In genomic region chr3:29565236-29565635, GRCh38 we compare ENCODE assay signal across 19 cellular contexts.
DNase-seq lines count a peak whose midpoint lies in the region; ATAC-seq and TF ChIP-seq lines count a peak whose summit lies in the region.
"Had no signal": no experiment of that assay in that cellular context is flagged by ENCODE, and none has a peak within 500 bp of the region (broad histone marks: within the 10 kb centered on the region; RNA-seq: fewer than 3 reads in every experiment).

No MANE protein-coding gene starts in this region.

- no peak overlapping the region for H3K4me3 Mint-ChIP-seq in activated CD8-positive, alpha-beta T cell treated with anti-CD3 and anti-CD28 coated beads for 36 hours
- H3K4me3 Mint-ChIP-seq: CD4-positive, CD25-positive, alpha-beta regulatory T cell had no signal

- no peaks in the 10 kb centered on the region for H3K4me1 Mint-ChIP-seq in activated CD8-positive, alpha-beta T cell treated with anti-CD3 and anti-CD28 coated beads for 36 hours (ENCODE audit: low read depth)

- intact Hi-C loops in activated CD8-positive, alpha-beta T cell treated with anti-CD3 and anti-CD28 coated beads for 36 hours (cut with micrococcal nuclease): no loop called here

- peaks cover 2% of the 10 kb centered on the region for H3K9me3 Mint-ChIP-seq in activated CD8-positive, alpha-beta T cell treated with anti-CD3 and anti-CD28 coated beads for 36 hours

- H3K4me3 ChIP-seq in astrocyte of the spinal cord (ENCODE audit: low read depth, low read length) (no peak overlapping the region), fibroblast of villous mesenchyme (ENCODE audit: low read depth, low read length) (no peak overlapping the region)

- CTCF ChIA-PET in activated CD8-positive, alpha-beta T cell treated with anti-CD3 and anti-CD28 coated beads for 36 hours (lab: Charles Lee): no interaction called here

- ATAC-seq in activated CD8-positive, alpha-beta T cell treated with anti-CD3 and anti-CD28 coated beads for 36 hours: no peak
- ATAC-seq in HG03469 (IDR thresholded peaks at IDR 0.05; ENCODE audit: unreplicated experiment): no peak
- ATAC-seq in activated CD4-positive, CD25-positive, alpha-beta regulatory T cell treated with anti-CD3 and anti-CD28 coated beads, Interleukin-2, amount 50 U/mL, for 24 hours: no peak
- ATAC-seq: HepG2 had no signal

- H3K27me3 Mint-ChIP-seq in activated CD8-positive, alpha-beta T cell treated with anti-CD3 and anti-CD28 coated beads for 36 hours: no peaks in the 10 kb centered on the region
- H3K27me3 Mint-ChIP-seq: CD4-positive, CD25-positive, alpha-beta regulatory T cell had no signal

- POLR2A ChIA-PET in activated CD8-positive, alpha-beta T cell treated with anti-CD3 and anti-CD28 coated beads for 36 hours (lab: Charles Lee): no interaction called here

- DNase-seq in GM03348 (ENCODE audit: low spot score) (peak; percentile 10), NCI-H2107 (lab: John Stamatoyannopoulos, UW) (peak; percentile 4), astrocyte of the spinal cord (ENCODE audit: low read depth, low spot score) (peak; percentile 35), fibroblast of villous mesenchyme (ENCODE audit: low read depth) (peak; percentile 58), HT-29 (ENCODE audit: low spot score) (no peak)
- DNase-seq in activated CD8-positive, alpha-beta T cell treated with anti-CD3 and anti-CD28 coated beads for 36 hours: no peak
- DNase-seq: Caco-2; CD4-positive, CD25-positive, alpha-beta regulatory T cell; DMS153; EL; GOT3; NCI-H187; NCI-H510A treated with DMSO at 0.1 percent for 48 hours; NCI-H82; SHP77; SK-N-SH had no signal

- no peaks in the 10 kb centered on the region for H3K36me3 Mint-ChIP-seq in activated CD8-positive, alpha-beta T cell treated with anti-CD3 and anti-CD28 coated beads for 36 hours (ENCODE audit: low read depth)
- H3K36me3 Mint-ChIP-seq: CD4-positive, CD25-positive, alpha-beta regulatory T cell had no signal

- in situ Hi-C loops in astrocyte of the spinal cord (cut with HindIII; ENCODE audit: low sequenced_read_pairs): no loop called here

- no peak overlapping the region for H3K27ac Mint-ChIP-seq in activated CD8-positive, alpha-beta T cell treated with anti-CD3 and anti-CD28 coated beads for 36 hours
- H3K27ac Mint-ChIP-seq: CD4-positive, CD25-positive, alpha-beta regulatory T cell had no signal

- TF ChIP-seq CTCF in astrocyte of the spinal cord (IDR thresholded peaks at IDR 0.05; ENCODE audit: low read depth, low read length) (no peak), fibroblast of villous mesenchyme (IDR thresholded peaks at IDR 0.05; ENCODE audit: insufficient read depth, low read depth, low read length) (no peak)
- no peak for TF ChIP-seq CTCF in activated CD8-positive, alpha-beta T cell treated with anti-CD3 and anti-CD28 coated beads for 36 hours (IDR thresholded peaks at IDR 0.05)

Comparison
In these comparisons a context has a peak if more than half of its experiments do, and no peak if none do; other contexts are left out.
1. DNase-seq: peak in GM03348 (single experiment), NCI-H2107 (single experiment), astrocyte of the spinal cord (single experiment) and fibroblast of villous mesenchyme (single experiment); none in activated CD8-positive, alpha-beta T cell treated with anti-CD3 and anti-CD28 coated beads for 36 hours (single experiment) and HT-29 (single experiment).